In the genomic region with DNA sequence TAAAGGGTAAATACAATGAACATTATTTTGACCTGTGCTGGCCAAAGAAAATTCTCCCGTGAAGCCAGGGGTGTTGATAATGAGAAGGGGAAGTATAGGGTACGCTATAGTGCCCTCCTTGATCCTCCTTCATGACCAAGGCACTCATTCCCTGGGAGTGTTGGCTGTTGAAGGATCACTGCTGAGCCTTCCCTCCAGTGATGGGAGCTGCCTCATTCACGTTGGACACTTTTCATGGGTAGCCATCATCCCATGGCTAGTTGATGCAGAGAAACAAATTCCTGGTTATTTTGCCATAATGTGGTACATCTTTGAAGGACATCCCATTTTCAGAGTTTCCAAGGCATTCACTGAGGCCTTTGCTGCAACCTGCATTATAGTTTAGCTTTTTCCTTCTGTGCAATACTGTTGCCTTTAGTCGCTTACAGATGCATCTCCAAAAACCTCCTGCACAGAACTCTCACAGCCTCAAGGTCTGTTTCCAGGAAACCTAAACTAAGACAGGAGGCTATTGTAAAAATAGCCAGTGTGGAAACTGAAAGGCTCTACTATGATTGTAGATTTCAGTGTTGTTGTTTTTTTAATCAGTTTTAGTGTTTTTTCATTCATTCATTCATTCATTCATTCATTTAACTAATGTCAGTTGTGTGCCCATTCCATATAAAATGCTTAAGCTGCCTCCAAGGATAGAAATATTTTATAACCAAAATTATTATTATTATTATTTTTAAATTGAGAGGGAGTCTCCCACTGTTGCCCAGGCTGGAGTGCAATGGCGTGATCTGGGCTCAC, we compare ENCODE assay signal across 10 cellular contexts. TPM values are rescaled to one million over a fixed set of nuclear protein-coding genes. Genes with fewer than 3 reads are reported as not detected.
DNase-seq lines count a peak whose midpoint lies in the region; ATAC-seq and TF ChIP-seq lines count a peak whose summit lies in the region.
"Had no signal": no experiment of that assay in that cellular context is flagged by ENCODE, and none has a peak within 500 bp of the region (broad histone marks: within the 10 kb centered on the region; RNA-seq: fewer than 3 reads in every experiment).

No MANE protein-coding gene starts in this region.

- H3K4me1 Mint-ChIP-seq in CD4-positive, alpha-beta T cell (ENCODE audit: low read depth), result peaks cover 99% of the 10 kb centered on the region
- H3K4me1 Mint-ChIP-seq in IgD-negative memory B cell, result peaks cover 60 to 78% (median 69%) of the 10 kb centered on the region in 3 donors
- H3K4me1 Mint-ChIP-seq in natural killer cell, result peaks cover 71 to 94% of the 10 kb centered on the region in 2 donors

- peaks cover 63% of the 10 kb centered on the region for H3K36me3 ChIP-seq in OCI-LY7 (ENCODE audit: insufficient read depth, low read length)

- peak overlapping the region; percentile 96 for H3K27ac Mint-ChIP-seq in CD4-positive, alpha-beta T cell
- H3K27ac Mint-ChIP-seq in IgD-negative memory B cell (peak overlapping the region; percentile 37 to 91 (median 66)), natural killer cell (peak overlapping the region; percentile 75 to 84)

- 77 to 96% (median 79%) methylated on average over 5 of the region's 5 CpGs for WGBS in adipose tissue, 3 donors

- H3K4me1 ChIP-seq in OCI-LY7 (ENCODE audit: insufficient read depth, low read length, poor library complexity, severe bottlenecking), result peaks cover 85% of the 10 kb centered on the region

- H3K27ac ChIP-seq in CD4-positive, alpha-beta T cell (ENCODE audit: low read depth, low read length), result peak overlapping the region; percentile 58
- peak overlapping the region; percentile 29 for H3K27ac ChIP-seq in adipose tissue (ENCODE audit: low read depth, low read length)
- H3K27ac ChIP-seq in OCI-LY7 (ENCODE audit: low read depth, low read length, poor library complexity, severe bottlenecking), result no peak overlapping the region
- H3K27ac ChIP-seq: gastrocnemius medialis had no signal

- CTCF ChIA-PET in CD4-positive, alpha-beta T cell (lab: Charles Lee), result interaction anchor here (1.1 to 1.3 kb wide), 3 partner anchors 8 to 18 kb away, joined by 3 to 5 read pairs (median 3); no protein-coding TSS in a partner anchor
- CTCF ChIA-PET in OCI-LY7 (lab: Charles Lee; ENCODE audit: unreplicated experiment), result no interaction called here

- no peak overlapping the region for H3K4me3 ChIP-seq in OCI-LY7 (ENCODE audit: low read depth, low read length, poor library complexity, severe bottlenecking)
- H3K4me3 ChIP-seq: gastrocnemius medialis had no signal

- no peaks in the 10 kb centered on the region for H3K9me3 Mint-ChIP-seq in CD4-positive, alpha-beta T cell
- H3K9me3 Mint-ChIP-seq in IgD-negative memory B cell (no peaks in the 10 kb centered on the region), natural killer cell (no peaks in the 10 kb centered on the region)

- H2AFZ ChIP-seq in OCI-LY7 (ENCODE audit: low read length), result no peak overlapping the region

- no TSS peak for BruUV-seq in OCI-LY7 (replicated peaks; lab: Mats Ljungman, UMichigan)

- ATAC-seq in CD4-positive, alpha-beta T cell (ENCODE audit: poor library complexity), result no peak
- ATAC-seq in natural killer cell, result no peak
- ATAC-seq in HG03097 (IDR thresholded peaks at IDR 0.05; ENCODE audit: low FRiP score, unreplicated experiment), result no peak
- no peak for ATAC-seq in HG03442 (IDR thresholded peaks at IDR 0.05; ENCODE audit: unreplicated experiment)

- no peak for DNase-seq in CD4-positive, alpha-beta T cell
- no peak for DNase-seq in natural killer cell
- no peak for DNase-seq in OCI-LY7 (ENCODE audit: low spot score)
- DNase-seq: activated effector memory CD4-positive, alpha-beta T cell treated with Interleukin-2 at 50 U/mL for 16 hours; gastrocnemius medialis; NCI-H1092 treated with DMSO at 0.1 percent for 48 hours had no signal

- POLR2A ChIA-PET in CD4-positive, alpha-beta T cell (lab: Charles Lee), result interaction anchor here (0.6 to 18.3 kb wide), 8 partner anchors 9 to 327 kb away, joined by 3 to 297 read pairs (median 7); no protein-coding TSS in a partner anchor
- POLR2A ChIA-PET in OCI-LY7 (lab: Charles Lee), result interaction anchor here (0.6 to 1.4 kb wide), 8 partner anchors 9 to 1787 kb away, joined by 3 to 4 read pairs (median 3); no protein-coding TSS in a partner anchor

- peaks cover 32% of the 10 kb centered on the region; the same call in 1 of the 2 replicates for H3K79me2 ChIP-seq in OCI-LY7 (ENCODE audit: insufficient read depth, low read depth, low read length)

- TF ChIP-seq CTCF in CD4-positive, alpha-beta T cell (IDR thresholded peaks at IDR 0.05), result no peak
- TF ChIP-seq CTCF in natural killer cell (IDR thresholded peaks at IDR 0.05), result no peak
- TF ChIP-seq CTCF in OCI-LY7 (conservative IDR thresholded peaks at IDR 0.05; ENCODE audit: low read length), result no peak

- no peaks in the 10 kb centered on the region for H3K27me3 Mint-ChIP-seq in CD4-positive, alpha-beta T cell
- no peaks in the 10 kb centered on the region for H3K27me3 Mint-ChIP-seq in IgD-negative memory B cell
- no peaks in the 10 kb centered on the region for H3K27me3 Mint-ChIP-seq in natural killer cell (ENCODE audit: low read depth in 2 of 2)

- H3K4me2 ChIP-seq in OCI-LY7 (ENCODE audit: low read length), result no peak overlapping the region

- H3K36me3 Mint-ChIP-seq in CD4-positive, alpha-beta T cell (ENCODE audit: low read depth), result peaks cover 86% of the 10 kb centered on the region
- H3K36me3 Mint-ChIP-seq in IgD-negative memory B cell, result peaks cover 8% of the 10 kb centered on the region
- H3K36me3 Mint-ChIP-seq in natural killer cell, result peaks cover 40% of the 10 kb centered on the region

- H3K4me3 Mint-ChIP-seq in CD4-positive, alpha-beta T cell, result peak overlapping the region; percentile 52
- H3K4me3 Mint-ChIP-seq in IgD-negative memory B cell (peak overlapping the region in 2 of 4 donors; percentile 33 to 52), natural killer cell (peak overlapping the region; percentile 62)

- no peaks in the 10 kb centered on the region for H3K9me3 ChIP-seq in CD4-positive, alpha-beta T cell (ENCODE audit: control insufficient read depth, low read length)
- H3K9me3 ChIP-seq in OCI-LY7 (ENCODE audit: low read length), result no peaks in the 10 kb centered on the region
- H3K9me3 ChIP-seq: gastrocnemius medialis had no signal

- intact Hi-C loops in CD4-positive, alpha-beta T cell (cut with DNase I, micrococcal nuclease), result loop anchor here in 1 of 2 experiments (5.0 kb wide), 1 partner anchor 35 kb away; no protein-coding TSS in a partner anchor
- intact Hi-C loops in natural killer cell (cut with micrococcal nuclease), result no loop called here
- intact Hi-C loops in OCI-LY7 (cut with micrococcal nuclease; ENCODE audit: unreplicated experiment), result loop anchor here (10.0 kb wide), 2 partner anchors 578 to 1308 kb away; no protein-coding TSS in a partner anchor

- H3K27me3 ChIP-seq in CD4-positive, alpha-beta T cell (ENCODE audit: control insufficient read depth, insufficient read depth, low read length), result no peaks in the 10 kb centered on the region
- H3K27me3 ChIP-seq: gastrocnemius medialis had no signal

- H3K9me2 ChIP-seq in OCI-LY7 (ENCODE audit: insufficient read depth, low read length), result no peaks in the 10 kb centered on the region

- peaks cover 14% of the 10 kb centered on the region; the same call in 1 of the 2 replicates for H4K20me1 ChIP-seq in OCI-LY7 (ENCODE audit: insufficient read depth, low read length)

RNA-seq across cellular contexts. Expression of a gene that starts 40.8 kb away (rescaled TPM):
- 100 to 1,000 TPM; 203 to 205 TPM for total RNA-seq in CD4-positive, alpha-beta T cell
- 76.8 TPM for polyA plus RNA-seq in IgD-negative memory B cell
- 100 to 1,000 TPM in 2 of 3 donors, 10 to 100 TPM in 1; 47.6 to 197 (median 125) TPM for polyA plus RNA-seq in adipose tissue
- total RNA-seq in natural killer cell, result 100 to 1,000 TPM in 1 of 3 donors, 10 to 100 TPM in 2; 70.4 to 113 (median 99.3) TPM
- total RNA-seq in OCI-LY7 (2014; rRNA removed; shearing (Covaris generic)), result 28.1 and 29.6 TPM in 2 replicates
- total RNA-seq in OCI-LY7 (2022), result 25.2 and 29.5 TPM in 2 replicates
